ENCODE assay signal across 12 cellular contexts in genomic region chr15:90838544-90838943, GRCh38. TPM values are rescaled to one million over a fixed set of nuclear protein-coding genes. Genes with fewer than 3 reads are reported as not detected.
DNase-seq lines count a peak whose midpoint lies in the region; ATAC-seq and TF ChIP-seq lines count a peak whose summit lies in the region.
"Had no signal": no experiment of that assay in that cellular context is flagged by ENCODE, and none has a peak within 500 bp of the region (broad histone marks: within the 10 kb centered on the region; RNA-seq: fewer than 3 reads in every experiment).

No MANE protein-coding gene starts in this region.

- H3K9me3 Mint-ChIP-seq in activated CD8-positive, alpha-beta memory T cell treated with anti-CD3 and anti-CD28 coated beads, Interleukin-2, amount 10 ng/mL, durations not matched to agents 7 days and 5 days (ENCODE audit: low read depth): no peaks in the 10 kb centered on the region
- H3K9me3 Mint-ChIP-seq in IgD-negative memory B cell: no peaks in the 10 kb centered on the region
- no peaks in the 10 kb centered on the region for H3K9me3 Mint-ChIP-seq in activated naive CD8-positive, alpha-beta T cell treated with anti-CD3 and anti-CD28 coated beads for 36 hours

- peaks cover 15% of the 10 kb centered on the region for H3K36me3 Mint-ChIP-seq in activated CD8-positive, alpha-beta memory T cell treated with anti-CD3 and anti-CD28 coated beads, Interleukin-2, amount 10 ng/mL, durations not matched to agents 7 days and 5 days
- no peaks in the 10 kb centered on the region for H3K36me3 Mint-ChIP-seq in IgD-negative memory B cell
- H3K36me3 Mint-ChIP-seq in activated naive CD8-positive, alpha-beta T cell treated with anti-CD3 and anti-CD28 coated beads for 36 hours: no peaks in the 10 kb centered on the region

- DNase-seq in activated CD8-positive, alpha-beta memory T cell treated with anti-CD3 and anti-CD28 coated beads, Interleukin-2, amount 10 ng/mL, durations not matched to agents 7 days and 5 days: no peak
- no peak for DNase-seq in activated CD8-positive, alpha-beta memory T cell treated with anti-CD3 and anti-CD28 coated beads, Interleukin-2, amount 50 U/mL, for 48 hours
- no peak for DNase-seq in activated naive CD8-positive, alpha-beta T cell treated with anti-CD3 and anti-CD28 coated beads for 36 hours
- DNase-seq in NCI-H187 (lab: John Stamatoyannopoulos, UW) (no peak), DMS 273 treated with DMSO at 0.1 percent for 48 hours (lab: John Stamatoyannopoulos, UW) (no peak), cerebellar nuclear complex (lab: John Stamatoyannopoulos, UW) (no peak)
- DNase-seq: adrenal gland, DMS53 had no signal

- no peaks in the 10 kb centered on the region for H3K27me3 ChIP-seq in neutrophil
- H3K27me3 ChIP-seq: adrenal gland, thyroid gland had no signal

- peak overlapping the region; percentile 80 for H3K4me3 Mint-ChIP-seq in activated CD8-positive, alpha-beta memory T cell treated with anti-CD3 and anti-CD28 coated beads, Interleukin-2, amount 10 ng/mL, durations not matched to agents 7 days and 5 days
- H3K4me3 Mint-ChIP-seq in IgD-negative memory B cell: peak overlapping the region; percentile 70 to 93 (median 77)
- H3K4me3 Mint-ChIP-seq in activated naive CD8-positive, alpha-beta T cell treated with anti-CD3 and anti-CD28 coated beads for 36 hours: peak overlapping the region; percentile 64

- H3K9me3 ChIP-seq in neutrophil: no peaks in the 10 kb centered on the region
- H3K9me3 ChIP-seq: adrenal gland, thyroid gland had no signal

- peaks cover 33 to 34% of the 10 kb centered on the region in 2 experiments for H3K4me1 ChIP-seq in neutrophil (ENCODE audit: control insufficient read depth in 1 of 2, insufficient read depth in 1 of 2, low read depth in 1 of 2, low read length in 1 of 2)
- H3K4me1 ChIP-seq: adrenal gland had no signal

- no peak for TF ChIP-seq CTCF in neutrophil (IDR thresholded peaks at IDR 0.05)

- H3K4me1 Mint-ChIP-seq in activated CD8-positive, alpha-beta memory T cell treated with anti-CD3 and anti-CD28 coated beads, Interleukin-2, amount 10 ng/mL, durations not matched to agents 7 days and 5 days: peaks cover 83% of the 10 kb centered on the region
- H3K4me1 Mint-ChIP-seq in IgD-negative memory B cell: peaks cover 28 to 33% (median 31%) of the 10 kb centered on the region in 3 donors
- peaks cover 43% of the 10 kb centered on the region for H3K4me1 Mint-ChIP-seq in activated naive CD8-positive, alpha-beta T cell treated with anti-CD3 and anti-CD28 coated beads for 36 hours

- no peak for ATAC-seq in activated CD8-positive, alpha-beta memory T cell treated with anti-CD3 and anti-CD28 coated beads, Interleukin-2, amount 10 ng/mL, durations not matched to agents 7 days and 5 days

- no peak overlapping the region for H3K4me3 ChIP-seq in neutrophil (ENCODE audit: low read depth in 1 of 2, low read length in 1 of 2)
- H3K4me3 ChIP-seq: adrenal gland, thyroid gland had no signal

- no peaks in the 10 kb centered on the region for H3K36me3 ChIP-seq in neutrophil
- H3K36me3 ChIP-seq: adrenal gland, thyroid gland had no signal

- peak overlapping the region; percentile 85 for H3K27ac ChIP-seq in neutrophil
- H3K27ac ChIP-seq: adrenal gland had no signal

- peak overlapping the region; percentile 95 for H3K27ac Mint-ChIP-seq in activated CD8-positive, alpha-beta memory T cell treated with anti-CD3 and anti-CD28 coated beads, Interleukin-2, amount 10 ng/mL, durations not matched to agents 7 days and 5 days
- H3K27ac Mint-ChIP-seq in IgD-negative memory B cell: peak overlapping the region; percentile 74 to 89 (median 80)
- H3K27ac Mint-ChIP-seq in activated naive CD8-positive, alpha-beta T cell treated with anti-CD3 and anti-CD28 coated beads for 36 hours: peak overlapping the region; percentile 87

- no peaks in the 10 kb centered on the region for H3K27me3 Mint-ChIP-seq in activated CD8-positive, alpha-beta memory T cell treated with anti-CD3 and anti-CD28 coated beads, Interleukin-2, amount 10 ng/mL, durations not matched to agents 7 days and 5 days
- no peaks in the 10 kb centered on the region for H3K27me3 Mint-ChIP-seq in IgD-negative memory B cell
- no peaks in the 10 kb centered on the region for H3K27me3 Mint-ChIP-seq in activated naive CD8-positive, alpha-beta T cell treated with anti-CD3 and anti-CD28 coated beads for 36 hours

- CTCF ChIA-PET in activated CD8-positive, alpha-beta memory T cell treated with anti-CD3 and anti-CD28 coated beads, Interleukin-2, amount 10 ng/mL, durations not matched to agents 7 days and 5 days (lab: Charles Lee): interaction anchor here (0.9 to 3.7 kb wide), 10 partner anchors 8 to 160 kb away, joined by 3 to 29 read pairs (median 4); partner anchors contain the start of gene HDDC3

RNA-seq across cellular contexts. Expression of gene FURIN, which starts 29.8 kb away (rescaled TPM):
- total RNA-seq in activated CD8-positive, alpha-beta memory T cell treated with anti-CD3 and anti-CD28 coated beads, Interleukin-2, amount 10 ng/mL, durations not matched to agents 7 days and 5 days: 100 to 1,000 TPM; 487 to 625 TPM
- polyA plus RNA-seq in IgD-negative memory B cell: 9.7 TPM
- total RNA-seq in activated naive CD8-positive, alpha-beta T cell treated with anti-CD3 and anti-CD28 coated beads for 36 hours: 10 to 100 TPM; 76.9 to 83.7 TPM

RNA-seq across cellular contexts. Expression of gene FES, which starts 45.8 kb away (rescaled TPM):
- 10 to 100 TPM; 55.7 to 61.2 TPM for total RNA-seq in activated CD8-positive, alpha-beta memory T cell treated with anti-CD3 and anti-CD28 coated beads, Interleukin-2, amount 10 ng/mL, durations not matched to agents 7 days and 5 days
- 7.7 TPM for polyA plus RNA-seq in IgD-negative memory B cell
- 1 to 10 TPM; 2.1 to 2.5 TPM for total RNA-seq in activated naive CD8-positive, alpha-beta T cell treated with anti-CD3 and anti-CD28 coated beads for 36 hours
- polyA plus RNA-seq: neural cell had no signal

Comparison
In these comparisons a context has a peak if more than half of its experiments do, and no peak if none do; other contexts are left out.
1. RNA of gene FURIN, which starts 29.8 kb away (total RNA-seq): 487 to 625 TPM in activated CD8-positive, alpha-beta memory T cell treated with anti-CD3 and anti-CD28 coated beads, Interleukin-2, amount 10 ng/mL, durations not matched to agents 7 days and 5 days; 76.9 to 83.7 TPM in activated naive CD8-positive, alpha-beta T cell treated with anti-CD3 and anti-CD28 coated beads for 36 hours; every median in the first group is over 4 times any median in the second.
2. RNA of gene FES, which starts 45.8 kb away (total RNA-seq): 55.7 to 61.2 TPM in activated CD8-positive, alpha-beta memory T cell treated with anti-CD3 and anti-CD28 coated beads, Interleukin-2, amount 10 ng/mL, durations not matched to agents 7 days and 5 days; 2.1 to 2.5 TPM in activated naive CD8-positive, alpha-beta T cell treated with anti-CD3 and anti-CD28 coated beads for 36 hours; every median in the first group is over 10 times any median in the second.
3. Peak in every context shown above with its lines, with median percentiles within 50 percentile points of each other: H3K27ac Mint-ChIP-seq and H3K4me3 Mint-ChIP-seq.